ENCODE assay signal across 16 cellular contexts in genomic region chr20:47662483-47663353, GRCh38.
A peak's percentile ranks its signal among the peaks of the same experiment; 100 is the strongest.
DNase-seq lines count a peak whose midpoint lies in the region; ATAC-seq, FAIRE-seq and TF ChIP-seq lines count a peak whose summit lies in the region.
"Had no signal": no experiment of that assay in that cellular context is flagged by ENCODE, and none has a peak within 500 bp of the region (broad histone marks: within the 10 kb centered on the region; RNA-seq: fewer than 3 reads in every experiment).

No MANE protein-coding gene starts in this region.

- peaks cover 11 to 26% of the 10 kb centered on the region in 2 experiments for H3K36me3 ChIP-seq in GM12878 (ENCODE audit: control insufficient read depth in 2 of 2, insufficient read depth in 2 of 2, low read length in 1 of 2)
- H3K36me3 ChIP-seq in osteoblast (ENCODE audit: insufficient read depth, low read length): peaks cover 4% of the 10 kb centered on the region
- H3K36me3 ChIP-seq: gastrocnemius medialis, SJSA1 had no signal

- in situ Hi-C loops in GM18951 (cut with MboI; ENCODE audit: low sequenced_read_pairs, unreplicated experiment): no loop called here
- in situ Hi-C loops in GM12878 (cut with MboI): no loop called here

- H3K4me3 ChIP-seq in GM12878: no peak overlapping the region
- H3K4me3 ChIP-seq in osteoblast (ENCODE audit: insufficient read depth, low read length): no peak overlapping the region
- H3K4me3 ChIP-seq: gastrocnemius medialis, SJSA1 had no signal

- POLR2A ChIA-PET in GM12878 (lab: Charles Lee): no interaction called here

- H3K4me2 ChIP-seq in GM12878 (ENCODE audit: control insufficient read depth, insufficient read depth) (no peak overlapping the region), osteoblast (ENCODE audit: insufficient read depth, low read length) (no peak overlapping the region)

- no peak overlapping the region for H2AFZ ChIP-seq in GM12878 (ENCODE audit: control insufficient read depth, low read depth, low read length)
- H2AFZ ChIP-seq in osteoblast (ENCODE audit: low read length): no peak overlapping the region

- H3K27me3 ChIP-seq in GM12878 (replicated peaks in 1 of 2; ENCODE audit: control insufficient read depth in 2 of 2, insufficient read depth in 2 of 2, low read length in 1 of 2) (no peaks in the 10 kb centered on the region), osteoblast (ENCODE audit: insufficient read depth, low read length) (no peaks in the 10 kb centered on the region)
- H3K27me3 ChIP-seq: gastrocnemius medialis, SJSA1 had no signal

- ATAC-seq in GM12878: no peak
- ATAC-seq in HG02588 (IDR thresholded peaks at IDR 0.05; ENCODE audit: unreplicated experiment): no peak
- no peak for ATAC-seq in HG02884 (IDR thresholded peaks at IDR 0.05; ENCODE audit: unreplicated experiment)

- no peaks in the 10 kb centered on the region for H3K4me1 ChIP-seq in GM12878 (ENCODE audit: control insufficient read depth, insufficient read depth, low read length)
- peaks cover 3% of the 10 kb centered on the region for H3K4me1 ChIP-seq in osteoblast (ENCODE audit: insufficient read depth, low read length)
- H3K4me1 ChIP-seq: gastrocnemius medialis, SJSA1 had no signal

- WGBS in GM12878 (ENCODE audit: insufficient coverage, insufficient replicate concordance, low lambda C conversion rate, missing lambda C conversion rate): 90% methylated on average over 16 of the region's 16 CpGs

- SMC1A ChIA-PET in GM12878 (lab: Charles Lee; ENCODE audit: uncharacterized antibody, unreplicated experiment): interaction anchor here (1.0 kb wide), 1 partner anchor 46 kb away, joined by 3 read pairs; no protein-coding TSS in a partner anchor

- no peak overlapping the region for H3K9ac ChIP-seq in GM12878 (ENCODE audit: control insufficient read depth, insufficient read depth, low read length)

- no peak for FAIRE-seq in GM12878 (lab: Jason Lieb, UNC)

- no peak overlapping the region for H3K27ac ChIP-seq in GM12878 (ENCODE audit: control insufficient read depth, insufficient read depth)
- H3K27ac ChIP-seq in osteoblast (ENCODE audit: low read depth, low read length): no peak overlapping the region
- H3K27ac ChIP-seq: gastrocnemius medialis, SJSA1 had no signal

- RAD21 ChIA-PET in GM12878 (lab: Charles Lee; ENCODE audit: unreplicated experiment): interaction anchor here (1.2 to 2.3 kb wide), 2 partner anchors 957 to 958 kb away, joined by 4 to 8 read pairs; no protein-coding TSS in a partner anchor

- H3K9me3 ChIP-seq in GM12878 (replicated peaks; ENCODE audit: control insufficient read depth, insufficient read depth, low read length): no peaks in the 10 kb centered on the region
- H3K9me3 ChIP-seq in osteoblast (ENCODE audit: low read depth, low read length): no peaks in the 10 kb centered on the region
- H3K9me3 ChIP-seq: gastrocnemius medialis, SJSA1 had no signal

- CTCF ChIA-PET in GM12878 (lab: Yijun Ruan, JAX): interaction anchor here (0.6 to 2.8 kb wide), 13 partner anchors 9 to 959 kb away, joined by 3 to 18 read pairs (median 3); no protein-coding TSS in a partner anchor

- H4K20me1 ChIP-seq in GM12878 (ENCODE audit: control insufficient read depth, insufficient read depth): no peaks in the 10 kb centered on the region
- H4K20me1 ChIP-seq in osteoblast (ENCODE audit: insufficient read depth, low read length): peaks cover 2% of the 10 kb centered on the region

- TF ChIP-seq RAD21 in GM12878 (IDR thresholded peaks at IDR 0.05; ENCODE audit: insufficient read depth, low read depth, low read length): no peak

- no peak for TF ChIP-seq EP300 in GM12878 (IDR thresholded peaks at IDR 0.05; ENCODE audit: borderline replicate concordance in 1 of 2, control insufficient read depth in 1 of 2, low read depth in 2 of 2, low read length in 2 of 2)

- peak; percentile 54 for DNase-seq in activated CD8-positive, alpha-beta memory T cell treated with anti-CD3 and anti-CD28 coated beads for 24 hours
- no peak for DNase-seq in activated CD8-positive, alpha-beta memory T cell treated with anti-CD3 and anti-CD28 coated beads, Interleukin-2, amount 50 U/mL, for 48 hours
- DNase-seq in GM12878 (ENCODE audit: low read depth, low spot score): no peak
- peak; percentile 80 for DNase-seq in osteoblast (ENCODE audit: insufficient read length, low spot score, missing footprints)
- no peak for DNase-seq in GM03348 (ENCODE audit: low spot score)
- DNase-seq: 8988T; activated CD4-positive, alpha-beta T cell treated with anti-CD3 and anti-CD28 coated beads, Interleukin-2, amount 50 U/mL, for 1 hour; DMS79 treated with DMSO at 0.1 percent for 48 hours; NCI-H1694 treated with DMSO at 0.1 percent for 48 hours; NCI-H510A; stimulated activated CD4-positive, alpha-beta T cell treated with anti-CD3 and anti-CD28 coated beads, Interleukin-15, amount 100 ng/mL, for 24 hours had no signal

- TF ChIP-seq CTCF in GM12878 (IDR thresholded peaks at IDR 0.05 in 2 of 3, conservative IDR thresholded peaks at IDR 0.05 in 1 of 3; ENCODE audit: control insufficient read depth in 2 of 3, extremely low read depth in 1 of 3, insufficient read depth in 1 of 3, low read depth in 3 of 3, low read length in 3 of 3) (no peak), osteoblast (IDR thresholded peaks at IDR 0.05; ENCODE audit: extremely low read depth, low read depth, low read length) (no peak)

- TF ChIP-seq POLR2A in GM18951 (IDR thresholded peaks at IDR 0.05; ENCODE audit: extremely low read depth, insufficient read depth, insufficient read length) (peak; percentile 4), GM12878 (IDR thresholded peaks at IDR 0.05; ENCODE audit: low read depth, low read length) (peak; percentile 14; the same call in 1 of the 2 replicates)

- no peaks in the 10 kb centered on the region for H3K79me2 ChIP-seq in GM12878 (ENCODE audit: control insufficient read depth, insufficient read depth, low read length)
- no peaks in the 10 kb centered on the region for H3K79me2 ChIP-seq in osteoblast (ENCODE audit: insufficient read depth, low read length)

- intact Hi-C loops in GM12878 (cut with micrococcal nuclease; ENCODE audit: unreplicated experiment): loop anchor here (1.0 kb wide), 1 partner anchor 958 kb away; no protein-coding TSS in a partner anchor

- BruUV-seq in GM12878 (replicated peaks; lab: Mats Ljungman, UMichigan): no TSS peak

TF ChIP-seq in GM12878, 131 proteins besides CTCF, POLR2A, EP300 and RAD21:
- TF ChIP-seq RBBP5 (conservative IDR thresholded peaks at IDR 0.05) (no peak), SRF (IDR thresholded peaks at IDR 0.05; ENCODE audit: low read depth in 2 of 2, low read length in 2 of 2) (no peak), RFX5 (IDR thresholded peaks at IDR 0.05; ENCODE audit: low read depth, low read length) (no peak), CREB1 (IDR thresholded peaks at IDR 0.05; ENCODE audit: low read depth) (no peak), SMAD5 (IDR thresholded peaks at IDR 0.05; ENCODE audit: low read depth) (no peak)
- TF ChIP-seq, protein P1, sequence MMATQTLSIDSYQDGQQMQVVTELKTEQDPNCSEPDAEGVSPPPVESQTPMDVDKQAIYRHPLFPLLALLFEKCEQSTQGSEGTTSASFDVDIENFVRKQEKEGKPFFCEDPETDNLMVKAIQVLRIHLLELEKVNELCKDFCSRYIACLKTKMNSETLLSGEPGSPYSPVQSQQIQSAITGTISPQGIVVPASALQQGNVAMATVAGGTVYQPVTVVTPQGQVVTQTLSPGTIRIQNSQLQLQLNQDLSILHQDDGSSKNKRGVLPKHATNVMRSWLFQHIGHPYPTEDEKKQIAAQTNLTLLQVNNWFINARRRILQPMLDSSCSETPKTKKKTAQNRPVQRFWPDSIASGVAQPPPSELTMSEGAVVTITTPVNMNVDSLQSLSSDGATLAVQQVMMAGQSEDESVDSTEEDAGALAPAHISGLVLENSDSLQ (IDR thresholded peaks at IDR 0.05): no peak

Comparison
In these comparisons a context has a peak if more than half of its experiments do, and no peak if none do; other contexts are left out.
1. DNase-seq: peak in activated CD8-positive, alpha-beta memory T cell treated with anti-CD3 and anti-CD28 coated beads for 24 hours (single experiment) and osteoblast (single experiment); none in activated CD8-positive, alpha-beta memory T cell treated with anti-CD3 and anti-CD28 coated beads, Interleukin-2, amount 50 U/mL, for 48 hours (single experiment), GM12878 (single experiment) and GM03348 (single experiment).